25 cellular contexts compared by ENCODE assay signal in the genomic region with DNA sequence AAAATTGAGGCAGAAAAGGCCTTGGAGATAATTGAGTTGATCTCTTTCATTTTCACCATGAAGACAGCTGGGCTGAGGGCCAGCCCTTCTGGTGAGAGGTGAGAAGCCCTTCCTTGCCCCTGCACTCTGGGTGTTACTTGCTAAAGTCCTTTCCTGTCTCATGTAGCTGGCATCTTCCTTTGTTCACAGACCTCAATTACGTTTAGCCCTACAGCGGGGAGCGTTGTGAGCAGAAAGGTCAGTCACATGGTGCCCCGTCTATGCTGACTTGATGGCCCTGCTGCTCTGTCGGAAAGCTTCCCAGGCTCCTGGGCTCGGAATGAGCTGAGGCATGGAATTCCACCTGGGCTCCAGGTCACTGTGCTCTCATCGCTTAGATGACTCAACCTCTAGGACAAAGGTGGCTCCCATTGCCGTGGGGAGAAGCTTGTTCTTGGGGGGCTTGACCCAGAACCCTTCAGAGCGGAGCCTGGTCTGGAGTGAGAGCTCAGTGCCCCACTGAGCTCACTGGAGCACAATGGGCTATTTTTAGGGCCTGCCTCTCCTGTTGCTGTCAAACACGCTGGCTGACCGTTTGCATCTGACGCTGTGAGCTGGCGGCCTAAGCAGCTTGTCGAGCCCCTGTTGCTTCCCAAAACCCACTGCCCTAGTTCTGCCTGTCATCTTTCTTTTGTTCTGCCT. TPM values are rescaled to one million over a fixed set of nuclear protein-coding genes. Genes with fewer than 3 reads are reported as not detected.
DNase-seq lines count a peak whose midpoint lies in the region; ATAC-seq, FAIRE-seq and TF ChIP-seq lines count a peak whose summit lies in the region.
"Had no signal": no experiment of that assay in that cellular context is flagged by ENCODE, and none has a peak within 500 bp of the region (broad histone marks: within the 10 kb centered on the region; RNA-seq: fewer than 3 reads in every experiment).

No MANE protein-coding gene starts in this region.

- no peak overlapping the region for H3K4me2 ChIP-seq in osteoblast (ENCODE audit: insufficient read depth, low read length)

- peak; percentile 55 for ATAC-seq in Right ventricle myocardium inferior
- ATAC-seq: activated CD8-positive, alpha-beta T cell treated with anti-CD3 and anti-CD28 coated beads for 36 hours had no signal

- peaks cover 2% of the 10 kb centered on the region for H3K27me3 Mint-ChIP-seq in brain

- H2AFZ ChIP-seq in osteoblast (ENCODE audit: low read length) = no peak overlapping the region

- H3K27ac Mint-ChIP-seq in brain = peak overlapping the region; percentile 16 to 90 (median 78)
- H3K27ac Mint-ChIP-seq: activated CD8-positive, alpha-beta T cell treated with anti-CD3 and anti-CD28 coated beads for 36 hours; IgD-negative memory B cell; T-cell had no signal

- no peaks in the 10 kb centered on the region for H3K79me2 ChIP-seq in osteoblast (ENCODE audit: insufficient read depth, low read length)

- H3K36me3 Mint-ChIP-seq in brain = no peaks in the 10 kb centered on the region
- H3K36me3 Mint-ChIP-seq: CD8-positive, alpha-beta memory T cell; IgD-negative memory B cell; T-cell had no signal

- no peaks in the 10 kb centered on the region for H3K9me3 ChIP-seq in osteoblast (ENCODE audit: low read depth, low read length)
- H3K9me3 ChIP-seq: MG63, ovary had no signal

- peaks cover 0 to 3% (median 0%) of the 10 kb centered on the region in 5 experiments for H3K9me3 Mint-ChIP-seq in brain
- H3K9me3 Mint-ChIP-seq: activated CD8-positive, alpha-beta T cell treated with anti-CD3 and anti-CD28 coated beads for 36 hours; CD8-positive, alpha-beta memory T cell; T-cell had no signal

- H3K36me3 ChIP-seq in osteoblast (ENCODE audit: insufficient read depth, low read length) = no peaks in the 10 kb centered on the region
- H3K36me3 ChIP-seq: MG63, ovary had no signal

- TF ChIP-seq CTCF in brain (conservative IDR thresholded peaks at IDR 0.05) (no peak), osteoblast (IDR thresholded peaks at IDR 0.05; ENCODE audit: extremely low read depth, low read depth, low read length) (no peak)

- H3K4me3 Mint-ChIP-seq in brain = peak overlapping the region in 1 of 5 experiments; percentile 42
- H3K4me3 Mint-ChIP-seq: activated CD8-positive, alpha-beta T cell treated with anti-CD3 and anti-CD28 coated beads for 36 hours; IgD-negative memory B cell; T-cell had no signal

- DNase-seq in Right ventricle myocardium inferior (ENCODE audit: missing footprints) = peak; percentile 55
- peak; percentile 52 for DNase-seq in medulla oblongata (ENCODE audit: extremely low spot score)
- peak; percentile 87 for DNase-seq in retina
- no peak for DNase-seq in GF-D8 (lab: John Stamatoyannopoulos, UW)
- DNase-seq in effector CD4-positive, alpha-beta T cell = no peak
- no peak for DNase-seq in osteoblast (ENCODE audit: insufficient read length, low spot score, missing footprints)
- DNase-seq in GM19239 (ENCODE audit: insufficient read length, low spot score) = no peak
- DNase-seq: activated CD8-positive, alpha-beta T cell treated with anti-CD3 and anti-CD28 coated beads for 36 hours; activated naive CD4-positive, alpha-beta T cell treated with anti-CD3 and anti-CD28 coated beads, Interleukin-2, amount 50 U/mL, for 16 hours; activated T-cell treated with anti-CD3 and anti-CD28 coated beads, Interleukin-2, amount 50 U/mL, for 1 hour; DMS79; MG63; NCI-H1694; NCI-H2227 treated with DMSO at 0.1 percent for 48 hours; ovary; stimulated activated CD4-positive, alpha-beta T cell treated with anti-CD3 and anti-CD28 coated beads, Interleukin-2, amount 100 ng/mL, for 48 hours had no signal

- peaks cover 15% of the 10 kb centered on the region for H3K27me3 ChIP-seq in osteoblast (ENCODE audit: insufficient read depth, low read length)
- H3K27me3 ChIP-seq: MG63, ovary had no signal

- peaks cover 67% of the 10 kb centered on the region for H3K4me1 Mint-ChIP-seq in brain
- H3K4me1 Mint-ChIP-seq: IgD-negative memory B cell, T-cell had no signal

- FAIRE-seq in GM19239 (lab: Jason Lieb, UNC) = no peak
- FAIRE-seq: astrocyte had no signal

- H3K4me3 ChIP-seq in osteoblast (ENCODE audit: insufficient read depth, low read length) = no peak overlapping the region
- H3K4me3 ChIP-seq: coronary artery, MG63, ovary, skin epidermis had no signal

- no peak overlapping the region for H3K27ac ChIP-seq in osteoblast (ENCODE audit: low read depth, low read length)
- H3K27ac ChIP-seq: coronary artery, ovary, RWPE1, skin epidermis, VCaP had no signal

- intact Hi-C loops in Right ventricle myocardium inferior (cut with DNase I) = no loop called here

- no peaks in the 10 kb centered on the region for H3K4me1 ChIP-seq in osteoblast (ENCODE audit: insufficient read depth, low read length)

- no peaks in the 10 kb centered on the region for H4K20me1 ChIP-seq in osteoblast (ENCODE audit: insufficient read depth, low read length)

RNA-seq across cellular contexts. Expression of a gene that starts 47.0 kb away (rescaled TPM):
- 2,442 TPM for polyA plus RNA-seq in brain (ENCODE audit: insufficient read depth, low read depth, low replicate concordance)
- total RNA-seq in Right ventricle myocardium inferior (1,256 TPM), osteoblast (71.7 and 94.6 TPM in 2 replicates)

Comparison
In these comparisons a context has a peak if more than half of its experiments do, and no peak if none do; other contexts are left out.
1. DNase-seq: peak in Right ventricle myocardium inferior (single experiment), medulla oblongata (single experiment) and retina (single experiment); none in GF-D8 (single experiment), effector CD4-positive, alpha-beta T cell (single experiment), osteoblast (single experiment) and GM19239 (single experiment).
2. RNA of a gene that starts 47.0 kb away (total RNA-seq): 1,256 TPM in Right ventricle myocardium inferior (single experiment); 71.7 to 94.6 TPM in osteoblast; every median in the first group is over 10 times any median in the second.